Comparison of ENCODE assay signal across 8 cellular contexts in genomic region chr17:69327060-69327831, GRCh38. TPM values are rescaled to one million over a fixed set of nuclear protein-coding genes. Genes with fewer than 3 reads are reported as not detected.
DNase-seq lines count a peak whose midpoint lies in the region; ATAC-seq lines count a peak whose summit lies in the region.

TSS of gene ABCA5 (minus strand) at chr17:69327133. CDS start at chr17:69314415, 12,718 bp downstream.

- peak within 1 kb of the TSS; percentile 93 for H3K4me3 ChIP-seq in CD4-positive, CD25-positive, alpha-beta regulatory T cell (ENCODE audit: low read depth, low read length)
- peak within 1 kb of the TSS; percentile 89 for H3K4me3 ChIP-seq in effector memory CD4-positive, alpha-beta T cell (ENCODE audit: insufficient read depth, low read depth, low read length, poor library complexity, severe bottlenecking)

- H3K36me3 Mint-ChIP-seq in CD4-positive, CD25-positive, alpha-beta regulatory T cell: peaks cover 4% of the 10 kb centered on the region

- peaks cover 17% of the 10 kb centered on the region for H3K4me1 ChIP-seq in CD4-positive, CD25-positive, alpha-beta regulatory T cell (ENCODE audit: control insufficient read depth, insufficient read depth, low read length, poor library complexity, severe bottlenecking)
- H3K4me1 ChIP-seq in effector memory CD4-positive, alpha-beta T cell (ENCODE audit: control insufficient read depth, insufficient read depth, low read length, poor library complexity, severe bottlenecking): peaks cover 17% of the 10 kb centered on the region

- peak; percentile 96 to 98 for ATAC-seq in CD4-positive, CD25-positive, alpha-beta regulatory T cell (ENCODE audit: low read depth in 2 of 2)
- ATAC-seq in GM19452 (IDR thresholded peaks at IDR 0.05; ENCODE audit: unreplicated experiment) (peak; percentile 97), HG03575 (IDR thresholded peaks at IDR 0.05; ENCODE audit: extremely low read depth, insufficient number of reproducible peaks, low FRiP score, unreplicated experiment) (peak; percentile 51)

- peak within 1 kb of the TSS; percentile 92 to 99 (median 97) for H3K4me3 Mint-ChIP-seq in CD4-positive, CD25-positive, alpha-beta regulatory T cell

- peak within 1 kb of the TSS; percentile 97 to 99 (median 97) for H3K27ac Mint-ChIP-seq in CD4-positive, CD25-positive, alpha-beta regulatory T cell

- H3K4me1 Mint-ChIP-seq in CD4-positive, CD25-positive, alpha-beta regulatory T cell: peaks cover 17 to 34% (median 25%) of the 10 kb centered on the region in 4 donors

- peak; percentile 78 to 97 (median 88) for DNase-seq in CD4-positive, CD25-positive, alpha-beta regulatory T cell
- DNase-seq in NCI-H82 treated with DMSO at 0.1 percent for 48 hours (lab: John Stamatoyannopoulos, UW; ENCODE audit: unreplicated experiment) (peak; percentile 78), medulla oblongata (ENCODE audit: extremely low spot score) (peak; percentile 87)
- DNase-seq in activated CD8-positive, alpha-beta memory T cell treated with anti-CD3 and anti-CD28 coated beads for 4 hours (ENCODE audit: low read depth in 2 of 2): peak; percentile 71 to 80
- peak; percentile 72 to 82 (median 81) for DNase-seq in effector memory CD4-positive, alpha-beta T cell
- DNase-seq in stimulated activated CD4-positive, alpha-beta T cell treated with anti-CD3 and anti-CD28 coated beads, TNF-alpha, amount 100 ng/mL, for 48 hours (ENCODE audit: low read depth in 3 of 3): peak; percentile 74 to 80 (median 78)

- H3K27me3 ChIP-seq in CD4-positive, CD25-positive, alpha-beta regulatory T cell (ENCODE audit: control insufficient read depth, insufficient read depth, low read length): peaks cover 9% of the 10 kb centered on the region
- H3K27me3 ChIP-seq in effector memory CD4-positive, alpha-beta T cell (replicated peaks; ENCODE audit: control insufficient read depth, insufficient read depth, low read length, poor library complexity, severe bottlenecking): no peaks in the 10 kb centered on the region

- no peaks in the 10 kb centered on the region for H3K9me3 Mint-ChIP-seq in CD4-positive, CD25-positive, alpha-beta regulatory T cell

- peaks cover 19% of the 10 kb centered on the region for H3K27me3 Mint-ChIP-seq in CD4-positive, CD25-positive, alpha-beta regulatory T cell

- no peaks in the 10 kb centered on the region for H3K36me3 ChIP-seq in CD4-positive, CD25-positive, alpha-beta regulatory T cell (ENCODE audit: control insufficient read depth, insufficient read depth, low read length)
- H3K36me3 ChIP-seq in effector memory CD4-positive, alpha-beta T cell (ENCODE audit: control insufficient read depth, insufficient read depth, low read length): no peaks in the 10 kb centered on the region

- no peaks in the 10 kb centered on the region for H3K9me3 ChIP-seq in CD4-positive, CD25-positive, alpha-beta regulatory T cell (ENCODE audit: control insufficient read depth in 2 of 2, low read length in 2 of 2)
- no peaks in the 10 kb centered on the region for H3K9me3 ChIP-seq in effector memory CD4-positive, alpha-beta T cell (ENCODE audit: control insufficient read depth, low read length)

- H3K27ac ChIP-seq in CD4-positive, CD25-positive, alpha-beta regulatory T cell (ENCODE audit: insufficient read depth, low read length, poor library complexity, severe bottlenecking): peak within 1 kb of the TSS; percentile 78
- peak within 1 kb of the TSS; percentile 80 for H3K27ac ChIP-seq in effector memory CD4-positive, alpha-beta T cell (ENCODE audit: insufficient read depth, low read length, poor library complexity, severe bottlenecking)

RNA-seq across cellular contexts. Expression of gene ABCA5, which starts in this region (rescaled TPM):
- total RNA-seq in CD4-positive, CD25-positive, alpha-beta regulatory T cell: 40.5 TPM
- 1 to 10 TPM; 7.0 to 9.3 (median 7.8) TPM for polyA plus RNA-seq in CD4-positive, CD25-positive, alpha-beta regulatory T cell

Comparison
In these comparisons a context has a peak if more than half of its experiments do, and no peak if none do; other contexts are left out.
1. Peak in every context shown above with its lines: DNase-seq, ATAC-seq, H3K4me3 ChIP-seq and H3K27ac ChIP-seq.